ENCODE assay signal across 8 cellular contexts in genomic region chr15:98547741-98548166, GRCh38.
DNase-seq lines count a peak whose midpoint lies in the region; ATAC-seq and TF ChIP-seq lines count a peak whose summit lies in the region.

No MANE protein-coding gene starts in this region.

- H3K9me3 ChIP-seq in stomach = no peaks in the 10 kb centered on the region

- H3K27me3 ChIP-seq in stomach = peaks cover 0 to 22% (median 17%) of the 10 kb centered on the region in 3 donors

- H3K4me3 Mint-ChIP-seq in central memory CD8-positive, alpha-beta T cell = peak overlapping the region; percentile 32

- H3K9me3 Mint-ChIP-seq in central memory CD8-positive, alpha-beta T cell = peaks cover 6% of the 10 kb centered on the region

- no peaks in the 10 kb centered on the region for H3K4me1 Mint-ChIP-seq in central memory CD8-positive, alpha-beta T cell

- no peaks in the 10 kb centered on the region for H3K36me3 Mint-ChIP-seq in central memory CD8-positive, alpha-beta T cell (ENCODE audit: insufficient read depth)

- no peak for TF ChIP-seq CTCF in stomach (IDR thresholded peaks at IDR 0.05)

- peaks cover 64% of the 10 kb centered on the region for H3K27me3 Mint-ChIP-seq in central memory CD8-positive, alpha-beta T cell

- TF ChIP-seq POLR2A in stomach (IDR thresholded peaks at IDR 0.05) = no peak

- peak; percentile 24 to 78 (median 62) for DNase-seq in NCI-H1417 (lab: John Stamatoyannopoulos, UW)
- DNase-seq in NCI-H1417 treated with DMSO at 0.1 percent for 48 hours (lab: John Stamatoyannopoulos, UW) = no peak
- no peak for DNase-seq in central memory CD8-positive, alpha-beta T cell (ENCODE audit: low spot score in 2 of 2)
- peak; percentile 63 for DNase-seq in left kidney (ENCODE audit: low read depth, low spot score)
- DNase-seq in stomach = no peak

- ATAC-seq in central memory CD8-positive, alpha-beta T cell (replicated peaks; ENCODE audit: extremely low read depth, poor library complexity, severe bottlenecking) = no peak
- ATAC-seq in GM21381 (IDR thresholded peaks at IDR 0.05; ENCODE audit: unreplicated experiment) = no peak
- no peak for ATAC-seq in GM21723 (IDR thresholded peaks at IDR 0.05; ENCODE audit: unreplicated experiment)
- no peak for ATAC-seq in GM19395 (IDR thresholded peaks at IDR 0.05; ENCODE audit: unreplicated experiment)

- no peak for TF ChIP-seq EP300 in stomach (IDR thresholded peaks at IDR 0.05)

- H3K4me1 ChIP-seq in stomach = peaks cover 15 to 24% (median 18%) of the 10 kb centered on the region in 4 donors

- 2 to 9% (median 6%) methylated on average over 15 to 21 of the region's 21 CpGs for WGBS in stomach, 5 donors

- intact Hi-C loops in stomach (cut with DNase I; ENCODE audit: low total_unique reads) = no loop called here

- H3K27ac ChIP-seq in stomach = peak overlapping the region; percentile 11 to 86 (median 80)

- H3K36me3 ChIP-seq in stomach = no peaks in the 10 kb centered on the region

- H3K27ac Mint-ChIP-seq in central memory CD8-positive, alpha-beta T cell (ENCODE audit: low read depth) = no peak overlapping the region

- peak overlapping the region; percentile 44 to 57 (median 55) for H3K4me3 ChIP-seq in stomach

Comparison
In these comparisons a context has a peak if more than half of its experiments do, and no peak if none do; other contexts are left out.
1. DNase-seq: peak in NCI-H1417 (3 of 3) and left kidney (single experiment); none in NCI-H1417 treated with DMSO at 0.1 percent for 48 hours (single experiment), central memory CD8-positive, alpha-beta T cell (0 of 2) and stomach (single experiment).